10 cellular contexts compared by ENCODE assay signal in genomic region chr1:23421752-23422312, GRCh38. TPM values are rescaled to one million over a fixed set of nuclear protein-coding genes. Genes with fewer than 3 reads are reported as not detected.
A peak's percentile ranks its signal among the peaks of the same experiment; 100 is the strongest.
DNase-seq lines count a peak whose midpoint lies in the region; ATAC-seq, FAIRE-seq and TF ChIP-seq lines count a peak whose summit lies in the region.
"Had no signal": no experiment of that assay in that cellular context is flagged by ENCODE, and none has a peak within 500 bp of the region (broad histone marks: within the 10 kb centered on the region; RNA-seq: fewer than 3 reads in every experiment).

No MANE protein-coding gene starts in this region.

- H3K27ac ChIP-seq in duodenal mucosa (ENCODE audit: low read depth, low read length) (peak overlapping the region; percentile 81), muscle layer of duodenum (ENCODE audit: low read length) (peak overlapping the region; percentile 90)

- no peak for FAIRE-seq in HTR-8/SVneo (lab: Jason Lieb, UNC)
- FAIRE-seq: G401.6 had no signal

- TF ChIP-seq CTCF in AG04449 (IDR thresholded peaks at IDR 0.05; ENCODE audit: insufficient read depth, low read length, missing control alignments) (peak; percentile 13), omental fat pad (IDR thresholded peaks at IDR 0.05) (no peak)

- H3K36me3 ChIP-seq in MG63 (no peaks in the 10 kb centered on the region), duodenal mucosa (ENCODE audit: control insufficient read depth in 1 of 2, insufficient read depth in 2 of 2, low read length in 2 of 2) (peaks cover 0 to 9% of the 10 kb centered on the region in 2 donors), muscle layer of duodenum (ENCODE audit: control insufficient read depth in 1 of 2, insufficient read depth in 2 of 2, low read length in 2 of 2) (peaks cover 8% of the 10 kb centered on the region in 2 donors)

- H3K4me1 ChIP-seq in duodenal mucosa (ENCODE audit: control insufficient read depth in 1 of 2, insufficient read depth in 2 of 2, low read length in 2 of 2) (peaks cover 23 to 36% of the 10 kb centered on the region in 2 donors), muscle layer of duodenum (ENCODE audit: control insufficient read depth in 1 of 2, insufficient read depth in 2 of 2, low read length in 2 of 2) (peaks cover 18 to 27% of the 10 kb centered on the region in 2 donors)

- DNase-seq in AG04449 (ENCODE audit: low read depth, low spot score) (no peak), MG63 (peak; percentile 13), GDM1 (lab: John Stamatoyannopoulos, UW) (no peak), omental fat pad (ENCODE audit: low spot score) (no peak), kidney tubule cell (ENCODE audit: low spot score) (no peak), HTR-8/SVneo (ENCODE audit: insufficient read length, low spot score) (no peak)
- DNase-seq: NK-92 treated with Interleukin-12 subunit alpha and Interleukin-12 subunit beta, amount 100 ng/mL, for 24 hours had no signal

- H3K27me3 ChIP-seq in MG63 (no peaks in the 10 kb centered on the region), duodenal mucosa (ENCODE audit: control insufficient read depth in 1 of 2, insufficient read depth in 2 of 2, low read length in 2 of 2) (no peaks in the 10 kb centered on the region), muscle layer of duodenum (ENCODE audit: low read depth, low read length) (no peaks in the 10 kb centered on the region)

- POLR2A ChIA-PET in AG04449 (lab: Yijun Ruan, JAX), result interaction anchor here (0.8 to 2.4 kb wide), 6 partner anchors 50 to 138 kb away, joined by 3 to 11 read pairs (median 4); partner anchors contain the start of genes ASAP3, HNRNPR and ID3

- H3K9ac ChIP-seq in duodenal mucosa (ENCODE audit: low read depth in 1 of 2, low read length in 2 of 2), result peak overlapping the region in 1 of 2 donors; percentile 76

- H3K4me3 ChIP-seq in AG04449 (ENCODE audit: low read depth, low read length) (peak overlapping the region; percentile 70), MG63 (no peak overlapping the region), duodenal mucosa (ENCODE audit: low read depth in 1 of 2, low read length in 2 of 2) (peak overlapping the region; percentile 72 to 79), muscle layer of duodenum (ENCODE audit: low read depth in 1 of 2, low read length in 2 of 2) (peak overlapping the region; percentile 21 to 71)

- no peak for ATAC-seq in omental fat pad (ENCODE audit: low FRiP score)

- CTCF ChIA-PET in AG04449 (lab: Yijun Ruan, JAX), result interaction anchor here (0.8 to 5.6 kb wide), 10 partner anchors 8 to 270 kb away, joined by 3 to 43 read pairs (median 4); partner anchors contain the start of genes HNRNPR and RPL11

- H3K9me3 ChIP-seq in MG63 (no peaks in the 10 kb centered on the region), duodenal mucosa (ENCODE audit: control insufficient read depth in 1 of 2, low read length in 2 of 2) (no peaks in the 10 kb centered on the region), muscle layer of duodenum (ENCODE audit: control insufficient read depth in 1 of 2, low read length in 2 of 2) (no peaks in the 10 kb centered on the region)

RNA-seq across cellular contexts. Expression of gene TCEA3, which starts 2.7 kb away (rescaled TPM):
- total RNA-seq in MG63 (2014; rRNA removed; shearing (Covaris generic); ENCODE audit: low replicate concordance), result not detected in 2 replicates
- total RNA-seq in omental fat pad, result 10 to 100 TPM in 1 of 4 donors, 1 to 10 TPM in 3; 5.0 to 13.2 (median 7.5) TPM

RNA-seq across cellular contexts. Expression of gene ZNF436, which starts 52.2 kb away (rescaled TPM):
- 9.0 TPM in 2 replicates for total RNA-seq in MG63 (2014; rRNA removed; shearing (Covaris generic); ENCODE audit: low replicate concordance)
- 10 to 100 TPM; 16.7 to 24.0 (median 18.4) TPM for total RNA-seq in omental fat pad
